21 cellular contexts compared by ENCODE assay signal in genomic region chr22:45505991-45506743, GRCh38. TPM values are rescaled to one million over a fixed set of nuclear protein-coding genes. Genes with fewer than 3 reads are reported as not detected.
A peak's percentile ranks its signal among the peaks of the same experiment; 100 is the strongest.
DNase-seq lines count a peak whose midpoint lies in the region; ATAC-seq and TF ChIP-seq lines count a peak whose summit lies in the region.
"Had no signal": no experiment of that assay in that cellular context is flagged by ENCODE, and none has a peak within 500 bp of the region (broad histone marks: within the 10 kb centered on the region; RNA-seq: fewer than 3 reads in every experiment).

No MANE protein-coding gene starts in this region.

- TF ChIP-seq POLR2A in vagina (IDR thresholded peaks at IDR 0.05), result no peak

- no peak for TF ChIP-seq CTCF in heart right ventricle (IDR thresholded peaks at IDR 0.05)
- TF ChIP-seq CTCF in nephron progenitor cell (IDR thresholded peaks at IDR 0.05), result no peak
- TF ChIP-seq CTCF in vagina (IDR thresholded peaks at IDR 0.05), result no peak
- no peak for TF ChIP-seq CTCF in psoas muscle (IDR thresholded peaks at IDR 0.05)

- no peaks in the 10 kb centered on the region for H3K36me3 Mint-ChIP-seq in nephron progenitor cell (ENCODE audit: low read depth)
- H3K36me3 Mint-ChIP-seq: activated CD4-positive, alpha-beta memory T cell treated with anti-CD3 and anti-CD28 coated beads for 36 hours; activated naive CD8-positive, alpha-beta T cell treated with anti-CD3 and anti-CD28 coated beads, Interleukin-2, amount 10 ng/mL, durations not matched to agents 7 days and 5 days; CD8-positive, alpha-beta T cell had no signal

- H3K27me3 ChIP-seq in right cardiac atrium (ENCODE audit: control insufficient read depth, insufficient read depth) (no peaks in the 10 kb centered on the region), heart right ventricle (peaks cover 8 to 55% (median 34%) of the 10 kb centered on the region in 7 donors), vagina (no peaks in the 10 kb centered on the region), psoas muscle (ENCODE audit: insufficient read depth in 3 of 3, low read length in 2 of 3) (peaks cover 0 to 45% (median 20%) of the 10 kb centered on the region in 3 donors)
- H3K27me3 ChIP-seq: cardiac muscle cell had no signal

- peak overlapping the region; percentile 47 for H3K4me3 Mint-ChIP-seq in nephron progenitor cell
- H3K4me3 Mint-ChIP-seq: activated CD4-positive, alpha-beta memory T cell treated with anti-CD3 and anti-CD28 coated beads for 36 hours; activated naive CD8-positive, alpha-beta T cell treated with anti-CD3 and anti-CD28 coated beads, Interleukin-2, amount 10 ng/mL, durations not matched to agents 7 days and 5 days; activated T-cell treated with anti-CD3 and anti-CD28 coated beads, Interleukin-2, amount 50 U/mL, for 72 hours; CD8-positive, alpha-beta T cell had no signal

- H3K27me3 Mint-ChIP-seq in nephron progenitor cell (ENCODE audit: low read depth, poor library complexity), result no peaks in the 10 kb centered on the region

- WGBS in right cardiac atrium, result 83% methylated on average over 14 of the region's 14 CpGs
- 90 to 95% methylated on average over 14 of the region's 14 CpGs for WGBS in heart right ventricle, 2 donors
- 94 to 96% (median 95%) methylated on average over 14 of the region's 14 CpGs for WGBS in psoas muscle, 3 donors

- peaks cover 80% of the 10 kb centered on the region for H3K4me1 Mint-ChIP-seq in nephron progenitor cell

- H3K27ac ChIP-seq in right cardiac atrium (ENCODE audit: low read length), result no peak overlapping the region
- H3K27ac ChIP-seq in heart right ventricle, result peak overlapping the region in 2 of 10 donors; percentile 75 to 82
- peak overlapping the region; percentile 92 for H3K27ac ChIP-seq in vagina
- H3K27ac ChIP-seq in psoas muscle, result no peak overlapping the region
- H3K27ac ChIP-seq: KMS-11, neutrophil had no signal

- peak; percentile 6 to 54 (median 50) for DNase-seq in right cardiac atrium
- no peak for DNase-seq in heart right ventricle
- DNase-seq in fibroblast of gingiva (ENCODE audit: low read depth), result peak; percentile 17
- DNase-seq in nephron progenitor cell, result no peak
- DNase-seq in vagina (ENCODE audit: extremely low spot score in 2 of 2), result no peak
- DNase-seq in C1 segment of cervical spinal cord (lab: John Stamatoyannopoulos, UW), result no peak
- DNase-seq in psoas muscle, result no peak
- DNase-seq: activated CD4-positive, alpha-beta memory T cell treated with anti-CD3 and anti-CD28 coated beads for 36 hours; activated naive CD8-positive, alpha-beta T cell treated with anti-CD3 and anti-CD28 coated beads, Interleukin-2, amount 10 ng/mL, durations not matched to agents 7 days and 5 days; activated T-cell treated with anti-CD3 and anti-CD28 coated beads, Interleukin-2, amount 50 U/mL, for 72 hours; CD8-positive, alpha-beta T cell; DND-41; NCI-H1105 treated with DMSO at 0.1 percent for 48 hours; NCI-H2171; NCI-H82; stimulated activated CD4-positive, alpha-beta T cell treated with anti-CD3 and anti-CD28 coated beads, Interleukin-4, amount 100 ng/mL, for 4 hours had no signal

- H3K27ac Mint-ChIP-seq in nephron progenitor cell, result no peak overlapping the region
- H3K27ac Mint-ChIP-seq: activated CD4-positive, alpha-beta memory T cell treated with anti-CD3 and anti-CD28 coated beads for 36 hours; activated naive CD8-positive, alpha-beta T cell treated with anti-CD3 and anti-CD28 coated beads, Interleukin-2, amount 10 ng/mL, durations not matched to agents 7 days and 5 days; activated T-cell treated with anti-CD3 and anti-CD28 coated beads, Interleukin-2, amount 50 U/mL, for 72 hours; CD8-positive, alpha-beta T cell had no signal

- H3K4me1 ChIP-seq in right cardiac atrium (ENCODE audit: control insufficient read depth, insufficient read depth, low read length) (peaks cover 2% of the 10 kb centered on the region), heart right ventricle (peaks cover 0 to 43% (median 13%) of the 10 kb centered on the region in 9 donors), vagina (peaks cover 66% of the 10 kb centered on the region), psoas muscle (no peaks in the 10 kb centered on the region)

- H3K9me3 ChIP-seq in right cardiac atrium (ENCODE audit: control insufficient read depth, low read length), result no peaks in the 10 kb centered on the region
- no peaks in the 10 kb centered on the region for H3K9me3 ChIP-seq in heart right ventricle
- no peaks in the 10 kb centered on the region for H3K9me3 ChIP-seq in vagina
- no peaks in the 10 kb centered on the region for H3K9me3 ChIP-seq in psoas muscle
- H3K9me3 ChIP-seq: neutrophil, thoracic aorta had no signal

- intact Hi-C loops in right cardiac atrium (cut with DNase I), result loop anchor here in 1 of 4 donors (10.0 kb wide), 1 partner anchor 51 kb away; no protein-coding TSS in a partner anchor
- intact Hi-C loops in heart right ventricle (cut with DNase I), result loop anchor here in 1 of 10 donors (2.0 kb wide), 1 partner anchor 47 kb away; no protein-coding TSS in a partner anchor
- intact Hi-C loops in vagina (cut with DNase I), result loop anchor here (5.0 kb wide), 1 partner anchor 46 kb away; no protein-coding TSS in a partner anchor
- intact Hi-C loops in psoas muscle (cut with DNase I), result loop anchor here in 1 of 2 donors (5.0 kb wide), 1 partner anchor 64 kb away; no protein-coding TSS in a partner anchor

- H3K4me3 ChIP-seq in right cardiac atrium (ENCODE audit: low read length) (no peak overlapping the region), heart right ventricle (peak overlapping the region in 1 of 10 donors; percentile 61), vagina (peak overlapping the region; percentile 75 to 82), psoas muscle (no peak overlapping the region)

- no peaks in the 10 kb centered on the region for H3K9me3 Mint-ChIP-seq in nephron progenitor cell
- H3K9me3 Mint-ChIP-seq: activated CD4-positive, alpha-beta memory T cell treated with anti-CD3 and anti-CD28 coated beads for 36 hours; activated naive CD8-positive, alpha-beta T cell treated with anti-CD3 and anti-CD28 coated beads, Interleukin-2, amount 10 ng/mL, durations not matched to agents 7 days and 5 days; activated T-cell treated with anti-CD3 and anti-CD28 coated beads, Interleukin-2, amount 50 U/mL, for 72 hours; CD8-positive, alpha-beta T cell had no signal

- ATAC-seq in right cardiac atrium, result no peak
- ATAC-seq in heart right ventricle, result no peak
- no peak for ATAC-seq in psoas muscle
- no peak for ATAC-seq in HG03520 (IDR thresholded peaks at IDR 0.05; ENCODE audit: unreplicated experiment)
- ATAC-seq: activated T-cell treated with anti-CD3 and anti-CD28 coated beads, Interleukin-2, amount 50 U/mL, for 72 hours; CD8-positive, alpha-beta T cell had no signal

- no peaks in the 10 kb centered on the region for H3K36me3 ChIP-seq in heart right ventricle
- H3K36me3 ChIP-seq in vagina, result no peaks in the 10 kb centered on the region
- no peaks in the 10 kb centered on the region for H3K36me3 ChIP-seq in psoas muscle (ENCODE audit: insufficient read depth in 1 of 2, low read depth in 1 of 2)
- H3K36me3 ChIP-seq: cardiac muscle cell, neutrophil, thoracic aorta had no signal

RNA-seq across cellular contexts. Expression of gene FBLN1, which starts 3.5 kb away (rescaled TPM):
- total RNA-seq in right cardiac atrium (100 to 1,000 TPM; 286 to 456 (median 397) TPM), heart right ventricle (100 to 1,000 TPM in 1 of 10 donors, 10 to 100 TPM in 9; 31.3 to 126 (median 51.0) TPM), vagina (1,019 TPM), psoas muscle (10 to 100 TPM; 19.3 to 95.7 (median 29.3) TPM)
- polyA plus RNA-seq in right cardiac atrium (228 TPM), heart right ventricle (10 to 100 TPM; 36.4 to 77.0 TPM), psoas muscle (10 to 100 TPM; 10.5 to 14.0 (median 12.0) TPM)
- total RNA-seq: activated CD4-positive, alpha-beta memory T cell treated with anti-CD3 and anti-CD28 coated beads for 36 hours; activated naive CD8-positive, alpha-beta T cell treated with anti-CD3 and anti-CD28 coated beads, Interleukin-2, amount 10 ng/mL, durations not matched to agents 7 days and 5 days; activated T-cell treated with anti-CD3 and anti-CD28 coated beads, Interleukin-2, amount 50 U/mL, for 72 hours; CD8-positive, alpha-beta T cell had no signal

Comparison
In these comparisons a context has a peak if more than half of its experiments do, and no peak if none do; other contexts are left out.
1. DNase-seq: peak in right cardiac atrium (3 of 3) and fibroblast of gingiva (single experiment); none in heart right ventricle (0 of 2), nephron progenitor cell (single experiment), vagina (0 of 2), C1 segment of cervical spinal cord (0 of 14) and psoas muscle (0 of 2).
2. H3K4me3 ChIP-seq: peak in vagina (2 of 2); none in right cardiac atrium (single experiment) and psoas muscle (single experiment).